ENCODE assay signal across 10 cellular contexts in genomic region chr1:234532511-234532922, GRCh38. TPM values are rescaled to one million over a fixed set of nuclear protein-coding genes. Genes with fewer than 3 reads are reported as not detected.
DNase-seq lines count a peak whose midpoint lies in the region; ATAC-seq, FAIRE-seq and TF ChIP-seq lines count a peak whose summit lies in the region.
"Had no signal": no experiment of that assay in that cellular context is flagged by ENCODE, and none has a peak within 500 bp of the region (broad histone marks: within the 10 kb centered on the region; RNA-seq: fewer than 3 reads in every experiment).

No MANE protein-coding gene starts in this region.

- no peak overlapping the region for H4K8ac ChIP-seq in H9 (replicated peaks; ENCODE audit: insufficient read length, low read depth, low read length)

- no peak overlapping the region for H2AK5ac ChIP-seq in H9 (ENCODE audit: insufficient read length, low read length)

- TF ChIP-seq POLR2A in uterus (IDR thresholded peaks at IDR 0.05), result no peak

- H2BK20ac ChIP-seq in H9 (ENCODE audit: low read depth, low read length, poor library complexity, severe bottlenecking), result no peak overlapping the region

- H3K9ac ChIP-seq in SK-N-SH, result peak overlapping the region; percentile 18; the same call in 1 of the 2 replicates
- H3K9ac ChIP-seq in neural progenitor cell, result no peak overlapping the region
- no peak overlapping the region for H3K9ac ChIP-seq in H9 (ENCODE audit: extremely low read depth, insufficient read length, low read length)

- no peak overlapping the region for H4K5ac ChIP-seq in H9 (ENCODE audit: insufficient read length, low read depth, low read length)

- H3K27ac ChIP-seq in SK-N-SH (ENCODE audit: low read depth in 2 of 2, low read length in 1 of 2), result peak overlapping the region; percentile 95 to 99
- no peak overlapping the region for H3K27ac ChIP-seq in neural progenitor cell
- peak overlapping the region; percentile 98 to 100 for H3K27ac ChIP-seq in uterus
- H3K27ac ChIP-seq in H9 (ENCODE audit: insufficient read length, low read depth, low read length), result no peak overlapping the region

- H3T11ph ChIP-seq in H9 (ENCODE audit: low read length), result no peak overlapping the region

- no peak for TF ChIP-seq CTCF in SK-N-SH (IDR thresholded peaks at IDR 0.05)
- no peak for TF ChIP-seq CTCF in fibroblast of mammary gland (conservative IDR thresholded peaks at IDR 0.05; ENCODE audit: control insufficient read depth, insufficient read depth, low read depth, low read length)
- no peak for TF ChIP-seq CTCF in neural progenitor cell (IDR thresholded peaks at IDR 0.05)
- no peak for TF ChIP-seq CTCF in uterus (IDR thresholded peaks at IDR 0.05)
- TF ChIP-seq CTCF in D721Med (IDR thresholded peaks at IDR 0.05; ENCODE audit: insufficient read depth, missing control alignments), result no peak
- TF ChIP-seq CTCF in H9 (conservative IDR thresholded peaks at IDR 0.05), result no peak

- DNase-seq in SK-N-SH (no peak), fibroblast of mammary gland (ENCODE audit: low read depth) (peak; percentile 64), neural progenitor cell (ENCODE audit: low spot score) (no peak), uterus (peak; percentile 47 to 53), D721Med (ENCODE audit: insufficient read length, low spot score) (no peak), ureter (ENCODE audit: low spot score) (no peak), H9 (no peak)
- DNase-seq: activated naive CD4-positive, alpha-beta T cell treated with anti-CD3 and anti-CD28 coated beads, Interleukin-2, amount 50 U/mL, for 16 hours had no signal

- H4K91ac ChIP-seq in H9 (ENCODE audit: insufficient read length, low read depth, low read length), result no peak overlapping the region

- H3K27ac Mint-ChIP-seq in neural progenitor cell (peak overlapping the region; percentile 24), H9 (no peak overlapping the region)

- H3K9me3 ChIP-seq in SK-N-SH (no peaks in the 10 kb centered on the region), neural progenitor cell (ENCODE audit: low read depth) (no peaks in the 10 kb centered on the region), uterus (no peaks in the 10 kb centered on the region), H9 (ENCODE audit: control insufficient read depth, low read depth, low read length) (no peaks in the 10 kb centered on the region)

- H3K27me3 ChIP-seq in SK-N-SH (ENCODE audit: insufficient read depth), result no peaks in the 10 kb centered on the region
- H3K27me3 ChIP-seq in neural progenitor cell, result no peaks in the 10 kb centered on the region
- H3K27me3 ChIP-seq in uterus, result no peaks in the 10 kb centered on the region
- H3K27me3 ChIP-seq in H9 (ENCODE audit: insufficient read depth, low read length), result no peaks in the 10 kb centered on the region

- H3K4me3 ChIP-seq in SK-N-SH (ENCODE audit: low read depth in 2 of 2, low read length in 1 of 2) (no peak overlapping the region), fibroblast of mammary gland (ENCODE audit: control insufficient read depth, low read depth, low read length) (no peak overlapping the region), neural progenitor cell (no peak overlapping the region), uterus (no peak overlapping the region)

- H2BK15ac ChIP-seq in H9 (ENCODE audit: low read depth, low read length), result no peak overlapping the region

- no peaks in the 10 kb centered on the region for H3K36me3 ChIP-seq in SK-N-SH (replicated peaks in 1 of 2; ENCODE audit: control insufficient read depth in 1 of 2, insufficient read depth in 2 of 2, low read length in 1 of 2)
- H3K36me3 ChIP-seq in neural progenitor cell, result no peaks in the 10 kb centered on the region
- no peaks in the 10 kb centered on the region for H3K36me3 ChIP-seq in uterus

- no peak overlapping the region for H3K4ac ChIP-seq in H9 (ENCODE audit: low read depth, low read length)

- H3K23ac ChIP-seq in H9 (ENCODE audit: insufficient read length, low read depth, low read length), result no peak overlapping the region

- H3K18ac ChIP-seq in H9 (ENCODE audit: insufficient read length, low read depth, low read length), result no peak overlapping the region

- H2BK120ac ChIP-seq in H9 (ENCODE audit: low read depth, low read length, poor library complexity, severe bottlenecking), result no peak overlapping the region

- no peaks in the 10 kb centered on the region for H3K23me2 ChIP-seq in H9 (ENCODE audit: insufficient read length, low read depth, low read length, poor library complexity, severe bottlenecking)

- H3K27me3 Mint-ChIP-seq in neural progenitor cell (ENCODE audit: insufficient read depth, low read depth) (peaks cover 9% of the 10 kb centered on the region), H9 (ENCODE audit: low read depth) (no peaks in the 10 kb centered on the region; the same call in 1 of the 2 replicates)

- H3K4me3 Mint-ChIP-seq in neural progenitor cell (no peak overlapping the region), H9 (no peak overlapping the region)

- H3K9me3 Mint-ChIP-seq in neural progenitor cell (no peaks in the 10 kb centered on the region), H9 (no peaks in the 10 kb centered on the region)

- no peak for TF ChIP-seq EP300 in SK-N-SH (IDR thresholded peaks at IDR 0.05; ENCODE audit: borderline replicate concordance in 1 of 2, low read depth in 1 of 2, low read length in 1 of 2)

- ATAC-seq in SK-N-SH treated with all-trans-retinoic acid at 6 μM for 48 hours, result no peak

- intact Hi-C loops in uterus (cut with DNase I; ENCODE audit: low total_unique reads), result loop anchor here (10.0 kb wide), 1 partner anchor 72 kb away; no protein-coding TSS in a partner anchor

- WGBS in SK-N-SH (ENCODE audit: low lambda C conversion rate), result 88% methylated on average over 7 of the region's 7 CpGs
- no CpG with 5 or more reads among the region's 7 CpGs for WGBS in H9 (ENCODE audit: extremely low coverage, insufficient read length, low lambda C conversion rate)

- peaks cover 51 to 67% of the 10 kb centered on the region in 2 experiments for H3K4me1 ChIP-seq in SK-N-SH (ENCODE audit: control insufficient read depth in 1 of 2, insufficient read depth in 2 of 2, low read depth in 1 of 2, low read length in 1 of 2)
- H3K4me1 ChIP-seq in neural progenitor cell, result peaks cover 48% of the 10 kb centered on the region
- H3K4me1 ChIP-seq in uterus, result peaks cover 32 to 42% of the 10 kb centered on the region in 2 donors
- peaks cover 2% of the 10 kb centered on the region; the same call in 1 of the 2 replicates for H3K4me1 ChIP-seq in H9 (ENCODE audit: insufficient read depth, low read length)

- H3K56ac ChIP-seq in H9 (ENCODE audit: insufficient read length, low read depth, low read length), result no peak overlapping the region

- H2AFZ ChIP-seq in SK-N-SH (ENCODE audit: low read depth) (no peak overlapping the region), neural progenitor cell (replicated peaks) (no peak overlapping the region), H9 (ENCODE audit: low read length) (no peak overlapping the region)

- peak overlapping the region; percentile 47; the same call in 1 of the 2 replicates for H3K4me2 ChIP-seq in SK-N-SH
- H3K4me2 ChIP-seq in neural progenitor cell, result no peak overlapping the region
- no peak overlapping the region for H3K4me2 ChIP-seq in H9 (ENCODE audit: insufficient read depth, insufficient read length, low read length)

- POLR2A ChIA-PET in SK-N-SH (lab: Yijun Ruan, JAX), result interaction anchor here (1.5 kb wide), 1 partner anchor 77 kb away, joined by 3 read pairs; the partner anchor contains the start of gene IRF2BP2

- no peaks in the 10 kb centered on the region for H3K79me2 ChIP-seq in SK-N-SH (ENCODE audit: insufficient read depth)
- H3K79me2 ChIP-seq in neural progenitor cell (ENCODE audit: low read depth), result no peaks in the 10 kb centered on the region
- no peaks in the 10 kb centered on the region for H3K79me2 ChIP-seq in H9 (ENCODE audit: insufficient read depth, low read length)

- H3K14ac ChIP-seq in H9 (ENCODE audit: insufficient read depth, low read length), result no peak overlapping the region

- H3K4me1 Mint-ChIP-seq in neural progenitor cell, result peaks cover 90% of the 10 kb centered on the region
- peaks cover 19 to 38% of the 10 kb centered on the region in 2 experiments for H3K4me1 Mint-ChIP-seq in H9

- no peak overlapping the region for H2BK5ac ChIP-seq in H9 (ENCODE audit: insufficient read length, low read length)

- no peaks in the 10 kb centered on the region for H3K79me1 ChIP-seq in H9 (ENCODE audit: insufficient read depth, low read depth, low read length, poor library complexity, severe bottlenecking)

- H3K36me3 Mint-ChIP-seq in neural progenitor cell (no peaks in the 10 kb centered on the region), H9 (ENCODE audit: insufficient read depth in 1 of 3, low read depth in 3 of 3) (no peaks in the 10 kb centered on the region)

- no peak overlapping the region for H2BK12ac ChIP-seq in H9 (ENCODE audit: insufficient read length, low read depth, low read length)

- CTCF ChIA-PET in SK-N-SH (lab: Yijun Ruan, JAX), result interaction anchor here (2.8 kb wide), 1 partner anchor 551 kb away, joined by 6 read pairs; no protein-coding TSS in a partner anchor

- H3F3A ChIP-seq in SK-N-SH (replicated peaks; ENCODE audit: insufficient read depth) (peaks cover 25% of the 10 kb centered on the region), neural progenitor cell (ENCODE audit: low read depth) (peaks cover 24% of the 10 kb centered on the region)

- no peaks in the 10 kb centered on the region for H3K9me2 ChIP-seq in SK-N-SH

- FAIRE-seq in D721Med (lab: Jason Lieb, UNC), result no peak
- FAIRE-seq: A204.1 had no signal

- no peaks in the 10 kb centered on the region for H4K20me1 ChIP-seq in SK-N-SH (ENCODE audit: insufficient read depth)
- peaks cover 6% of the 10 kb centered on the region for H4K20me1 ChIP-seq in neural progenitor cell (ENCODE audit: low read depth)
- no peaks in the 10 kb centered on the region for H4K20me1 ChIP-seq in H9 (ENCODE audit: control insufficient read depth, insufficient read depth, insufficient read length)

- no peak for TF ChIP-seq RAD21 in SK-N-SH (IDR thresholded peaks at IDR 0.05; ENCODE audit: low read length)

TF ChIP-seq in SK-N-SH, 30 proteins besides CTCF, POLR2A, EP300 and RAD21 (continues in another document):
- TF ChIP-seq FOXM1 (IDR thresholded peaks at IDR 0.05; ENCODE audit: low read depth), result no peak
- no peak for TF ChIP-seq RXRA (IDR thresholded peaks at IDR 0.05; ENCODE audit: borderline replicate concordance, low read depth)

RNA-seq across cellular contexts. Expression of gene TARBP1, which starts 53.5 kb away (rescaled TPM):
- polyA plus RNA-seq in SK-N-SH (2012; rRNA removed), result 33.0 and 46.1 TPM in 2 replicates
- polyA plus RNA-seq in SK-N-SH (2012; cell fraction: cytosol; rRNA removed), result 18.7 and 21.0 TPM in 2 replicates
- polyA plus RNA-seq in SK-N-SH (2012; cell fraction: nucleus; rRNA removed), result 146 and 210 TPM in 2 replicates
- total RNA-seq in neural progenitor cell (ENCODE audit: low replicate concordance), result 60.1 and 99.0 TPM in 2 replicates
- total RNA-seq in uterus, result 10 to 100 TPM in 3 of 4 donors, under 1 TPM in 1; 0.88 to 79.8 (median 21.2) TPM
- 59.9 TPM for total RNA-seq in ureter
- total RNA-seq in H9 (2021), result 19.6 and 20.2 TPM in 2 replicates

Comparison
In these comparisons a context has a peak if more than half of its experiments do, and no peak if none do; other contexts are left out.
1. DNase-seq: peak in fibroblast of mammary gland (single experiment) and uterus (2 of 2); none in SK-N-SH (single experiment), neural progenitor cell (single experiment), D721Med (single experiment), ureter (single experiment) and H9 (single experiment).
2. H3K27ac ChIP-seq: peak in SK-N-SH (2 of 2) and uterus (2 of 2); none in neural progenitor cell (single experiment) and H9 (single experiment).